In genomic region chr10:32954080-32954479, GRCh38 we compare ENCODE assay signal across 1 cellular context.
TF ChIP-seq lines count a peak whose summit lies in the region.

No MANE protein-coding gene starts in this region.

TF ChIP-seq in HepG2, 621 proteins besides CTCF, POLR2A, EP300 and RAD21 (continued from another document):
- TF ChIP-seq ZNF691 (CRISPR knock-in tag; IDR thresholded peaks at IDR 0.05; ENCODE audit: borderline replicate concordance, low read depth) (no peak), PLSCR1 (CRISPR knock-in tag; IDR thresholded peaks at IDR 0.05; ENCODE audit: borderline replicate concordance) (no peak), ZNF510 (CRISPR knock-in tag; IDR thresholded peaks at IDR 0.05; ENCODE audit: low read depth) (no peak), HNRNPH1 (optimal IDR thresholded peaks at IDR 0.05; ENCODE audit: low read depth, low read length) (no peak)
TF ChIP-seq in HepG2: peak in this region for 0.
